9 cellular contexts compared by ENCODE assay signal in the genomic region with DNA sequence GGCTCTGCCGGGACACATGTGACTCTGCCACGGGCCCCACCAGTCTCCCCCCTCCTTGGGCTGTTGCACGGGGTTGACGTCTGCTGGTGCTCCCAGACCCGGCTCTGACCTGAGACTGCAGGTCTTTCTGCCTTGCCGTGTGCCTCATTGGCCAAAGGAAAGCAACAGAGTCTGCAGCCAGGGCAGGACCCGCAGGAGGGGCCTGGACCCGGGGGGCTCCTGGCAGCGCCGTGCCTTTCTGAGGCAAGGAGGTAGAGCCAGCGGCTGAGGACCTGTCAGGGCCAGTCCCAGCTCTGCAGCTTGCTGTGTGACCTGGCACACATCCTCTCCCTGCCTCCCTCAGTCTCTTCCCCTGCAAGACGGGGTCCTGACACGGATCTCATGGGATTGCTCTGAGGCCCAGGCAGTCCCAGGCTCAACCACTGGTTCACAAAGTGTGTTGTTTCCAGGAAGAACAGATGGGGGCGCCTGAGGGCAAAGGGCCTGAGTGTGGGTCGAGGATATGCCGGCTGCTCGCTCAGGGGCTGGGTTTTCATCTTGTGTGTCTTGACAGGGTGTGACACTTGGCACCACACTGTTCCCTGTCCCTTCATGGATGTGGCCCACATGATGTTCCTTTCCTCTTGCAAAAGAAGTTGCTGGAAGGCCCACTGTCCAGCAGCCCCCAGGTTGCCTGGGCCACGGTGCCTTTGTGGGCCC. TPM values are rescaled to one million over a fixed set of nuclear protein-coding genes. Genes with fewer than 3 reads are reported as not detected.
A peak's percentile ranks its signal among the peaks of the same experiment; 100 is the strongest.
DNase-seq lines count a peak whose midpoint lies in the region; ATAC-seq and TF ChIP-seq lines count a peak whose summit lies in the region.
"Had no signal": no experiment of that assay in that cellular context is flagged by ENCODE, and none has a peak within 500 bp of the region (broad histone marks: within the 10 kb centered on the region; RNA-seq: fewer than 3 reads in every experiment).

No MANE protein-coding gene starts in this region.

- peak overlapping the region in 8 of 11 experiments; percentile 4 to 56 (median 26); a peak in 11 of 22 replicates for H3K9ac ChIP-seq in BLaER1 treated with 17β-estradiol and CSF1 and Interleukin-3, amounts not matched to agents 10 nM and 100 nM
- no peak overlapping the region for H3K9ac ChIP-seq in HCT116 (ENCODE audit: low read length)

- H3K9me3 ChIP-seq in BLaER1 treated with 17β-estradiol and CSF1 and Interleukin-3, amounts not matched to agents 10 nM and 100 nM (replicated peaks in 1 of 11): no peaks in the 10 kb centered on the region
- no peaks in the 10 kb centered on the region for H3K9me3 ChIP-seq in HCT116 (ENCODE audit: control insufficient read depth in 1 of 2, insufficient read depth in 1 of 2, low read depth in 1 of 2, low read length in 2 of 2)
- no peaks in the 10 kb centered on the region for H3K9me3 ChIP-seq in left ventricle myocardium inferior (replicated peaks)
- no peaks in the 10 kb centered on the region for H3K9me3 ChIP-seq in suprapubic skin

- H3K27me3 Mint-ChIP-seq in activated CD4-positive, alpha-beta memory T cell treated with anti-CD3 and anti-CD28 coated beads for 36 hours: no peaks in the 10 kb centered on the region
- H3K27me3 Mint-ChIP-seq: brain had no signal

- peaks cover 0 to 26% (median 23%) of the 10 kb centered on the region in 10 experiments; a peak in 17 of 20 replicates for H3K4me1 ChIP-seq in BLaER1 treated with 17β-estradiol and CSF1 and Interleukin-3, amounts not matched to agents 10 nM and 100 nM
- H3K4me1 ChIP-seq in HCT116 (ENCODE audit: control insufficient read depth in 1 of 2, insufficient read depth in 2 of 2, low read length in 2 of 2): no peaks in the 10 kb centered on the region
- peaks cover 70% of the 10 kb centered on the region for H3K4me1 ChIP-seq in left ventricle myocardium inferior
- no peaks in the 10 kb centered on the region for H3K4me1 ChIP-seq in suprapubic skin

- DNase-seq in HCT116 (ENCODE audit: low read depth, low spot score) (no peak), left ventricle myocardium inferior (no peak), suprapubic skin (ENCODE audit: low spot score in 2 of 2) (peak; percentile 57 to 76)
- DNase-seq in activated CD4-positive, alpha-beta memory T cell treated with anti-CD3 and anti-CD28 coated beads for 36 hours: peak; percentile 46
- DNase-seq in effector CD8-positive, alpha-beta T cell (lab: John Stamatoyannopoulos, UW): no peak

- no peak; the same call in 1 of the 2 replicates for TF ChIP-seq RAD21 in HCT116 (IDR thresholded peaks at IDR 0.05; ENCODE audit: low read depth)

- POLR2A ChIA-PET in HCT116 (lab: Charles Lee): no interaction called here
- POLR2A ChIA-PET in activated CD4-positive, alpha-beta memory T cell treated with anti-CD3 and anti-CD28 coated beads for 36 hours (lab: Charles Lee): no interaction called here

- H3K36me3 ChIP-seq in BLaER1 treated with 17β-estradiol and CSF1 and Interleukin-3, amounts not matched to agents 10 nM and 100 nM: peaks cover 64 to 100% (median 95%) of the 10 kb centered on the region in 11 experiments
- H3K36me3 ChIP-seq in HCT116 (ENCODE audit: control insufficient read depth in 1 of 2, insufficient read depth in 2 of 2, low read length in 2 of 2) (no peaks in the 10 kb centered on the region; a peak in 3 of 4 replicates), left ventricle myocardium inferior (peaks cover 56% of the 10 kb centered on the region), suprapubic skin (peaks cover 68% of the 10 kb centered on the region)

- peak overlapping the region in 6 of 11 experiments; percentile 33 to 69 (median 54); a peak in 11 of 22 replicates for H3K4me2 ChIP-seq in BLaER1 treated with 17β-estradiol and CSF1 and Interleukin-3, amounts not matched to agents 10 nM and 100 nM
- no peak overlapping the region for H3K4me2 ChIP-seq in HCT116 (ENCODE audit: low read length)

- RAD21 ChIA-PET in HCT116 (lab: Charles Lee; ENCODE audit: low non-redundant PET in 1 of 2, low total read pairs in 2 of 2, uncharacterized antibody in 2 of 2, unreplicated experiment in 2 of 2): no interaction called here

- CTCF ChIA-PET in HCT116 (lab: Charles Lee): no interaction called here
- CTCF ChIA-PET in activated CD4-positive, alpha-beta memory T cell treated with anti-CD3 and anti-CD28 coated beads for 36 hours (lab: Charles Lee): no interaction called here

- peaks cover 2% of the 10 kb centered on the region for H3K36me3 Mint-ChIP-seq in activated CD4-positive, alpha-beta memory T cell treated with anti-CD3 and anti-CD28 coated beads for 36 hours

- TF ChIP-seq CTCF in HCT116 (IDR thresholded peaks at IDR 0.05 in 2 of 3, conservative IDR thresholded peaks at IDR 0.05 in 1 of 3; ENCODE audit: borderline replicate concordance in 1 of 3, insufficient read depth in 1 of 3, low read depth in 2 of 3, low read length in 2 of 3) (peak in 2 of 3 experiments; percentile 44 to 46; a peak in 5 of 6 replicates), left ventricle myocardium inferior (IDR thresholded peaks at IDR 0.05; ENCODE audit: borderline replicate concordance) (peak; percentile 28), suprapubic skin (IDR thresholded peaks at IDR 0.05) (no peak)

- H3K4me3 ChIP-seq in BLaER1 treated with 17β-estradiol and CSF1 and Interleukin-3, amounts not matched to agents 10 nM and 100 nM: no peak overlapping the region
- H3K4me3 ChIP-seq in HCT116 (replicated peaks in 1 of 2; ENCODE audit: low read depth in 1 of 2, low read length in 2 of 2): no peak overlapping the region
- H3K4me3 ChIP-seq in left ventricle myocardium inferior: peak overlapping the region; percentile 3
- H3K4me3 ChIP-seq in suprapubic skin: no peak overlapping the region

- H3K9me3 Mint-ChIP-seq in activated CD4-positive, alpha-beta memory T cell treated with anti-CD3 and anti-CD28 coated beads for 36 hours: no peaks in the 10 kb centered on the region
- H3K9me3 Mint-ChIP-seq: brain had no signal

- H3K4me3 Mint-ChIP-seq in activated CD4-positive, alpha-beta memory T cell treated with anti-CD3 and anti-CD28 coated beads for 36 hours: no peak overlapping the region
- H3K4me3 Mint-ChIP-seq: brain had no signal

- H3K27ac ChIP-seq in BLaER1 treated with 17β-estradiol and CSF1 and Interleukin-3, amounts not matched to agents 10 nM and 100 nM: peak overlapping the region in 3 of 11 experiments; percentile 32 to 58 (median 40); a peak in 3 of 22 replicates
- H3K27ac ChIP-seq in HCT116 (ENCODE audit: low read depth, low read length) (no peak overlapping the region), left ventricle myocardium inferior (replicated peaks) (peak overlapping the region; percentile 89), suprapubic skin (no peak overlapping the region)

- peaks cover 61 to 97% (median 81%) of the 10 kb centered on the region in 11 experiments; a peak in 21 of 22 replicates for H4K20me1 ChIP-seq in BLaER1 treated with 17β-estradiol and CSF1 and Interleukin-3, amounts not matched to agents 10 nM and 100 nM
- no peaks in the 10 kb centered on the region for H4K20me1 ChIP-seq in HCT116 (ENCODE audit: insufficient read depth)

- no peak for TF ChIP-seq POLR2A in HCT116 (IDR thresholded peaks at IDR 0.05; ENCODE audit: borderline replicate concordance, extremely low read depth, insufficient read depth, insufficient read length)
- TF ChIP-seq POLR2A in suprapubic skin (IDR thresholded peaks at IDR 0.05): no peak

- H3K79me2 ChIP-seq in HCT116 (ENCODE audit: insufficient read depth, low read length): no peaks in the 10 kb centered on the region; the same call in 1 of the 2 replicates

- WGBS in suprapubic skin: 59% methylated on average over 11 of the region's 18 CpGs

- H3K9me2 ChIP-seq in HCT116 (ENCODE audit: insufficient read depth): no peaks in the 10 kb centered on the region

- peak; percentile 87 for ATAC-seq in HCT116
- no peak for ATAC-seq in HG03175 (IDR thresholded peaks at IDR 0.05; ENCODE audit: unreplicated experiment)
- ATAC-seq in GM21423 (IDR thresholded peaks at IDR 0.05; ENCODE audit: unreplicated experiment): no peak

- no peak overlapping the region for H3K27ac Mint-ChIP-seq in activated CD4-positive, alpha-beta memory T cell treated with anti-CD3 and anti-CD28 coated beads for 36 hours

- BruUV-seq in HCT116 (replicated peaks; lab: Mats Ljungman, UMichigan): no TSS peak

- no peak overlapping the region for H2AFZ ChIP-seq in HCT116 (ENCODE audit: low read depth, low read length, poor library complexity, severe bottlenecking)

- intact Hi-C loops in HCT116 (cut with micrococcal nuclease) (no loop called here), left ventricle myocardium inferior (cut with micrococcal nuclease) (no loop called here)
- intact Hi-C loops in activated CD4-positive, alpha-beta memory T cell treated with anti-CD3 and anti-CD28 coated beads for 36 hours (cut with micrococcal nuclease): no loop called here

- TF ChIP-seq EP300 in suprapubic skin (IDR thresholded peaks at IDR 0.05): no peak

- H3K4me1 Mint-ChIP-seq in activated CD4-positive, alpha-beta memory T cell treated with anti-CD3 and anti-CD28 coated beads for 36 hours (ENCODE audit: low read depth): no peaks in the 10 kb centered on the region
- H3K4me1 Mint-ChIP-seq: brain had no signal

- no peaks in the 10 kb centered on the region for H3K27me3 ChIP-seq in BLaER1 treated with 17β-estradiol and CSF1 and Interleukin-3, amounts not matched to agents 10 nM and 100 nM
- H3K27me3 ChIP-seq in HCT116 (ENCODE audit: insufficient read depth, low read length) (no peaks in the 10 kb centered on the region), left ventricle myocardium inferior (ENCODE audit: low read depth) (no peaks in the 10 kb centered on the region), suprapubic skin (no peaks in the 10 kb centered on the region)

RNA-seq across cellular contexts. Expression of a gene that starts 9.0 kb away (rescaled TPM):
- total RNA-seq in HCT116 (2021; ENCODE audit: unreplicated experiment) (40.7 TPM), left ventricle myocardium inferior (31.2 TPM), suprapubic skin (10 to 100 TPM; 31.3 to 73.6 (median 37.9) TPM)
- 22.2 and 24.0 TPM in 2 replicates for polyA plus RNA-seq in HCT116 (2012)
- 10 to 100 TPM; 32.6 to 33.9 TPM for total RNA-seq in activated CD4-positive, alpha-beta memory T cell treated with anti-CD3 and anti-CD28 coated beads for 36 hours

RNA-seq across cellular contexts. Expression of a gene that starts 27.2 kb away (rescaled TPM):
- total RNA-seq in HCT116 (2021; ENCODE audit: unreplicated experiment) (49.7 TPM), left ventricle myocardium inferior (80.1 TPM), suprapubic skin (100 to 1,000 TPM in 1 of 4 donors, 10 to 100 TPM in 3; 70.8 to 104 (median 72.6) TPM)
- polyA plus RNA-seq in HCT116 (2012): 56.1 and 58.0 TPM in 2 replicates
- total RNA-seq in activated CD4-positive, alpha-beta memory T cell treated with anti-CD3 and anti-CD28 coated beads for 36 hours: 10 to 100 TPM; 55.2 to 56.0 TPM

RNA-seq across cellular contexts. Expression of a gene that starts 29.8 kb away (rescaled TPM):
- total RNA-seq in HCT116 (2021; ENCODE audit: unreplicated experiment) (4.2 TPM), left ventricle myocardium inferior (1.3 TPM), suprapubic skin (1 to 10 TPM; 1.4 to 7.5 (median 2.5) TPM)
- polyA plus RNA-seq in HCT116 (2012): 4.7 and 5.5 TPM in 2 replicates
- 1 to 10 TPM; 3.4 to 4.7 TPM for total RNA-seq in activated CD4-positive, alpha-beta memory T cell treated with anti-CD3 and anti-CD28 coated beads for 36 hours

RNA-seq across cellular contexts. Expression of a gene that starts 35.4 kb away (rescaled TPM):
- total RNA-seq in HCT116 (2021; ENCODE audit: unreplicated experiment) (5.6 TPM), left ventricle myocardium inferior (19.3 TPM), suprapubic skin (10 to 100 TPM in 1 of 4 donors, 1 to 10 TPM in 3; 6.3 to 10.4 (median 8.3) TPM)
- polyA plus RNA-seq in HCT116 (2012): 5.0 and 8.8 TPM in 2 replicates
- 1 to 10 TPM; 4.1 to 4.2 TPM for total RNA-seq in activated CD4-positive, alpha-beta memory T cell treated with anti-CD3 and anti-CD28 coated beads for 36 hours

RNA-seq across cellular contexts. Expression of a gene that starts 37.7 kb away (rescaled TPM):
- total RNA-seq in HCT116 (2021; ENCODE audit: unreplicated experiment) (28.3 TPM), left ventricle myocardium inferior (4.0 TPM), suprapubic skin (10 to 100 TPM; 12.2 to 52.1 (median 23.0) TPM)
- 22.6 and 23.2 TPM in 2 replicates for polyA plus RNA-seq in HCT116 (2012)
- 10 to 100 TPM; 18.4 to 19.1 TPM for total RNA-seq in activated CD4-positive, alpha-beta memory T cell treated with anti-CD3 and anti-CD28 coated beads for 36 hours

Comparison
In these comparisons a context has a peak if more than half of its experiments do, and no peak if none do; other contexts are left out.
1. DNase-seq: peak in activated CD4-positive, alpha-beta memory T cell treated with anti-CD3 and anti-CD28 coated beads for 36 hours (single experiment) and suprapubic skin (2 of 2); none in HCT116 (single experiment), left ventricle myocardium inferior (single experiment) and effector CD8-positive, alpha-beta T cell (single experiment).
2. CTCF ChIP-seq: peak in HCT116 (2 of 3) and left ventricle myocardium inferior (single experiment); none in suprapubic skin (0 of 2).